In the genomic region with DNA sequence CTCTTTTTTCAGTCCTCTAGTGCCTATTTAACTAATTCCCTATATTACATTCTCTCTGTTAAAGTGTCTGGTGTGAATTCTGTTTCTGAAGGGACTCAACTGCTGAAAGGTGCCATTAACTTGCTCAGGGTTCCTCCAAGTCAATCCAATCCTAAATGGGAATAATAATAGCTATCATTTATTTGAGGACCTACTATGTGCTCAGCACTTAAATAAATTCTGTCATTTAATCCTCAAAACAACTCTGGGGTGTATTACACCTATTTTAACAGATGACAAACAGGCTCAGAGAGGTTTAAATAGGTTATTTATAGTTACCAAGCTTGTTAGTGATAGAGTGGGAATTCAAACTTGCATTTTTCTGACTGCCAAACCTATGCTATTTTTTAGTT, we compare ENCODE assay signal across 7 cellular contexts.
"Had no signal": no experiment of that assay in that cellular context is flagged by ENCODE, and none has a peak within 500 bp of the region (broad histone marks: within the 10 kb centered on the region; RNA-seq: fewer than 3 reads in every experiment).

No MANE protein-coding gene starts in this region.

- H3K4me1 Mint-ChIP-seq: IgD-negative memory B cell had no signal

- H3K4me2 ChIP-seq: KMS-11 had no signal

- H3K36me3 Mint-ChIP-seq: IgD-negative memory B cell had no signal

- DNase-seq: IMR-90, KBM-7, KG1 had no signal

- H3K27ac ChIP-seq: HL-60, KMS-11 had no signal

- H3K9ac ChIP-seq: KMS-11 had no signal

- FAIRE-seq: HTR-8/SVneo had no signal
